Comparison of ENCODE assay signal across 2 cellular contexts in the genomic region with DNA sequence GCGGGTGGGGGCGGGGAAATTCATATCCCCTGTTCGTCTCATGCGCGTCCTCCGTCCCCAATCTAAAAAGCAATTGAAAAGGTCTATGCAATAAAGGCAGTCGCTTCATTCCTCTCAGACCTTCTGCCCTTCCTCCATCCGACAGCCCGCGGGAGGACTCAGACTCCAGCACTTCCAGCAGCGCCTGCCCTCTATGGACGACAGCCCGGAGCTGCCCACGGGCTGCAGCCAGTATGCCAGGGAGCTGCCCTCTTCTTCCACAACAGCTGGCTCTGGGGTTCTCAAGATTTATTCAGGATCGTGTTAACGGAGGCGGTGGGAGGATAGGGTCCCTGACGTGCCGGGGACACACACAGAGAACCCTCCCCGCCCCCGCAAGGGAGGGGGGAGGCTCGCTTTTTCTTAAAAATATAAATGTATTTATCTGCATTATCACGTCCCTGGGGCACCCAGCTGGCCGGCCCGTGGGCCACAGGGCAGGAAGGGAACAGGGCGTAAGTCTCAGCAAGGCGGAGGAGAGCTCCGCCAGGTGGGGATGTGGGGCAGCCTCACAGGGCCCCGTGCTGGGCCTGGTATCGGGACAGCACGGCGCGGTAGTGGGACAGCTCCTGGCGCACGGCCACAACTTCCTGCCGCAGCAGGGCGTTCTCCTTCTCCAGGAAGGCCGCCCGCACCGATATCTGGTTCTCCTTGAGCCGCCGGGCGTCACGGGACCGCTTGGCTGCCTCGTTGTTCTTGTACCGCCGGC.
A peak's percentile ranks its signal among the peaks of the same experiment; 100 is the strongest.
TF ChIP-seq lines count a peak whose summit lies in the region.

No MANE protein-coding gene starts in this region.

TF ChIP-seq in IMR-90, 13 proteins besides CTCF, POLR2A, EP300 and RAD21:
- TF ChIP-seq RCOR1 (IDR thresholded peaks at IDR 0.05; ENCODE audit: insufficient replicate concordance, low read length): no peak
- TF ChIP-seq CEBPB (IDR thresholded peaks at IDR 0.05; ENCODE audit: low read depth, low read length): no peak
- no peak for TF ChIP-seq MXI1 (IDR thresholded peaks at IDR 0.05; ENCODE audit: borderline replicate concordance, low read depth, low read length)
- no peak for TF ChIP-seq MAFK (IDR thresholded peaks at IDR 0.05; ENCODE audit: low read depth, low read length)
- TF ChIP-seq SMC3 (IDR thresholded peaks at IDR 0.05; ENCODE audit: low read depth, low read length): no peak
- TF ChIP-seq CHD1 (IDR thresholded peaks at IDR 0.05; ENCODE audit: low read depth, low read length): no peak
- TF ChIP-seq, protein P1, sequence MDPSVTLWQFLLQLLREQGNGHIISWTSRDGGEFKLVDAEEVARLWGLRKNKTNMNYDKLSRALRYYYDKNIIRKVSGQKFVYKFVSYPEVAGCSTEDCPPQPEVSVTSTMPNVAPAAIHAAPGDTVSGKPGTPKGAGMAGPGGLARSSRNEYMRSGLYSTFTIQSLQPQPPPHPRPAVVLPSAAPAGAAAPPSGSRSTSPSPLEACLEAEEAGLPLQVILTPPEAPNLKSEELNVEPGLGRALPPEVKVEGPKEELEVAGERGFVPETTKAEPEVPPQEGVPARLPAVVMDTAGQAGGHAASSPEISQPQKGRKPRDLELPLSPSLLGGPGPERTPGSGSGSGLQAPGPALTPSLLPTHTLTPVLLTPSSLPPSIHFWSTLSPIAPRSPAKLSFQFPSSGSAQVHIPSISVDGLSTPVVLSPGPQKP (IDR thresholded peaks at IDR 0.05; ENCODE audit: borderline replicate concordance, low read depth, low read length): no peak
- no peak for TF ChIP-seq FOS (IDR thresholded peaks at IDR 0.05; ENCODE audit: low read depth, low read length)
- no peak for TF ChIP-seq BHLHE40 (IDR thresholded peaks at IDR 0.05; ENCODE audit: low read depth, low read length)
- TF ChIP-seq MAZ (IDR thresholded peaks at IDR 0.05; ENCODE audit: borderline replicate concordance, low read depth, low read length): no peak
- TF ChIP-seq RFX5 (IDR thresholded peaks at IDR 0.05; ENCODE audit: low read depth, low read length): no peak
- TF ChIP-seq, protein P2, sequence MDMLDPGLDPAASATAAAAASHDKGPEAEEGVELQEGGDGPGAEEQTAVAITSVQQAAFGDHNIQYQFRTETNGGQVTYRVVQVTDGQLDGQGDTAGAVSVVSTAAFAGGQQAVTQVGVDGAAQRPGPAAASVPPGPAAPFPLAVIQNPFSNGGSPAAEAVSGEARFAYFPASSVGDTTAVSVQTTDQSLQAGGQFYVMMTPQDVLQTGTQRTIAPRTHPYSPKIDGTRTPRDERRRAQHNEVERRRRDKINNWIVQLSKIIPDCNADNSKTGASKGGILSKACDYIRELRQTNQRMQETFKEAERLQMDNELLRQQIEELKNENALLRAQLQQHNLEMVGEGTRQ (IDR thresholded peaks at IDR 0.05; ENCODE audit: low read depth, low read length): no peak
- no peak for TF ChIP-seq NFE2L2 (IDR thresholded peaks at IDR 0.05; ENCODE audit: low read depth, low read length)

TF ChIP-seq in liver, 16 proteins besides CTCF, POLR2A, EP300 and RAD21:
- no peak for TF ChIP-seq GABPA (IDR thresholded peaks at IDR 0.05 in 1 of 2, conservative IDR thresholded peaks at IDR 0.05 in 1 of 2)
- peak; percentile 26 for TF ChIP-seq SP1 (IDR thresholded peaks at IDR 0.05)
- TF ChIP-seq TAF1 (conservative IDR thresholded peaks at IDR 0.05): no peak
- no peak for TF ChIP-seq EGR1 (IDR thresholded peaks at IDR 0.05; ENCODE audit: low read depth in 2 of 2)
- no peak for TF ChIP-seq HNF4G (IDR thresholded peaks at IDR 0.05)
- no peak for TF ChIP-seq FOXA1 (IDR thresholded peaks at IDR 0.05)
- TF ChIP-seq, protein P3, sequence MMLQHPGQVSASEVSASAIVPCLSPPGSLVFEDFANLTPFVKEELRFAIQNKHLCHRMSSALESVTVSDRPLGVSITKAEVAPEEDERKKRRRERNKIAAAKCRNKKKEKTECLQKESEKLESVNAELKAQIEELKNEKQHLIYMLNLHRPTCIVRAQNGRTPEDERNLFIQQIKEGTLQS (IDR thresholded peaks at IDR 0.05): no peak
